In the genomic region with DNA sequence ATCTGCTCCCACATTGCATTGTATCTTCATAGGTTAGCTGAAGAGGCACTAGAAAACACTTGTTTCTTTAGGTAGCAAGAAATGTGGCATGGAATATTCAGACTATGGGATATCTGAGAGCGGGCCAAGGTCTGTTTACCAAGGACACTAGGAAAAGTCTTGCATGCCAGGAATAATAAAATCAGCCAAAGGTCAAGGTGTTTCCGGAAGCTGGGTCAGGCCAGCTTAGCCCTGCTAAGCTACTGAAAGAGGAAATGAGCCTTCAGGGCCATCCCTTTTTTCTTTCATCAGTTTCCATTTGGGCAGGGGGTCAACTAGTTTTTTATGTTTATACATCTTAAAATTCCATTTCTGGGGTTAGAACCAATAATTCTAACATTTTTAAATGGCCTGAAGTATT, we compare ENCODE assay signal across 22 cellular contexts.
"Had no signal": no experiment of that assay in that cellular context is flagged by ENCODE, and none has a peak within 500 bp of the region (broad histone marks: within the 10 kb centered on the region; RNA-seq: fewer than 3 reads in every experiment).

No MANE protein-coding gene starts in this region.

- DNase-seq: activated CD4-positive, alpha-beta T cell treated with anti-CD3 and anti-CD28 coated beads for 4 hours; activated CD4-positive, alpha-beta T cell treated with anti-CD3 and anti-CD28 coated beads, Interleukin-2, amount 50 U/mL, for 48 hours; activated CD4-positive, CD25-positive, alpha-beta regulatory T cell; activated gamma-delta T cell treated with Interleukin-2 at 50 U/mL for 16 hours; activated T-cell treated with anti-CD3 and anti-CD28 coated beads, Interleukin-2, amount 50 U/mL, for 72 hours; cerebellar nuclear complex; cortex of kidney; effector CD4-positive, alpha-beta T cell; foreskin melanocyte; kidney; naive thymus-derived CD8-positive, alpha-beta T cell; retina; stimulated activated CD4-positive, alpha-beta T cell treated with anti-CD3 and anti-CD28 coated beads, Interleukin-4, amount 100 ng/mL, for 24 hours; stimulated activated naive CD8-positive, alpha-beta T cell treated with anti-CD3 and anti-CD28 coated beads, Interleukin-15, Interleukin-2, amounts not matched to agents 100 U/mL and 50 U/mL, for 24 hours; upper lobe of left lung had no signal

- H3K27ac ChIP-seq: upper lobe of left lung had no signal

- H3K9me3 ChIP-seq: upper lobe of left lung had no signal

- H3K27me3 Mint-ChIP-seq: activated naive CD8-positive, alpha-beta T cell; naive thymus-derived CD8-positive, alpha-beta T cell; progenitor cell of endocrine pancreas had no signal

- H3K36me3 ChIP-seq: upper lobe of left lung had no signal

- H3K4me1 ChIP-seq: upper lobe of left lung had no signal

- H3K9me3 Mint-ChIP-seq: activated T-cell treated with anti-CD3 and anti-CD28 coated beads, Interleukin-2, amount 50 U/mL, for 72 hours; naive thymus-derived CD8-positive, alpha-beta T cell had no signal

- H3K27ac Mint-ChIP-seq: activated naive CD8-positive, alpha-beta T cell; activated T-cell treated with anti-CD3 and anti-CD28 coated beads, Interleukin-2, amount 50 U/mL, for 72 hours; progenitor cell of endocrine pancreas had no signal

- H3K4me3 ChIP-seq: lung, upper lobe of left lung had no signal

- ATAC-seq: esophagus mucosa; left lobe of liver; naive thymus-derived CD8-positive, alpha-beta T cell; SK-N-SH treated with all-trans-retinoic acid at 6 μM for 48 hours; stimulated activated naive CD8-positive, alpha-beta T cell treated with anti-CD3 and anti-CD28 coated beads, Interleukin-15, Interleukin-2, amounts not matched to agents 100 U/mL and 50 U/mL, for 24 hours had no signal

- FAIRE-seq: bronchial epithelial cell had no signal

- H3K27me3 ChIP-seq: upper lobe of left lung had no signal

- H3K4me3 Mint-ChIP-seq: activated naive CD8-positive, alpha-beta T cell; naive thymus-derived CD8-positive, alpha-beta T cell had no signal
